ENCODE assay signal across 8 cellular contexts in genomic region chr15:31236184-31237041, GRCh38.
DNase-seq lines count a peak whose midpoint lies in the region; ATAC-seq and TF ChIP-seq lines count a peak whose summit lies in the region.

No MANE protein-coding gene starts in this region.

- no peaks in the 10 kb centered on the region for H4K20me1 ChIP-seq in DOHH2 (ENCODE audit: control insufficient read depth, insufficient read depth, low read depth, low read length)

- peaks cover 82% of the 10 kb centered on the region for H3K4me1 ChIP-seq in DOHH2 (ENCODE audit: control insufficient read depth, low read length)
- H3K4me1 ChIP-seq in mesodermal cell (ENCODE audit: control insufficient read depth, insufficient read depth, low read length, poor library complexity, severe bottlenecking), result peaks cover 15% of the 10 kb centered on the region

- H3K4me3 ChIP-seq in DOHH2 (ENCODE audit: low read length), result peak overlapping the region; percentile 50
- peak overlapping the region in 40 of 59 donors; percentile 4 to 53 (median 26) for H3K4me3 ChIP-seq in dorsolateral prefrontal cortex
- H3K4me3 ChIP-seq in mesodermal cell (ENCODE audit: extremely low read depth, insufficient read depth, low read length, poor library complexity, severe bottlenecking), result no peak overlapping the region

- TF ChIP-seq CTCF in DOHH2 (IDR thresholded peaks at IDR 0.05; ENCODE audit: low read depth, low read length, poor library complexity, severe bottlenecking) (no peak), dorsolateral prefrontal cortex (IDR thresholded peaks at IDR 0.05 in 54 of 56, conservative IDR thresholded peaks at IDR 0.05 in 2 of 56; ENCODE audit: low read depth in 1 of 56, partially characterized antibody in 56 of 56) (peak in 19 of 56 donors; percentile 8 to 38 (median 21))

- H3K9me3 ChIP-seq in DOHH2 (ENCODE audit: control insufficient read depth, insufficient read depth, low read length) (no peaks in the 10 kb centered on the region), mesodermal cell (ENCODE audit: control insufficient read depth, low read length) (no peaks in the 10 kb centered on the region)

- H3K79me2 ChIP-seq in DOHH2 (ENCODE audit: control insufficient read depth, low read length), result no peaks in the 10 kb centered on the region; the same call in 1 of the 2 replicates

- H3K36me3 ChIP-seq in DOHH2 (ENCODE audit: control insufficient read depth, low read length) (no peaks in the 10 kb centered on the region; the same call in 1 of the 2 replicates), mesodermal cell (ENCODE audit: control insufficient read depth, insufficient read depth, low read length) (no peaks in the 10 kb centered on the region)

- H3K27me3 Mint-ChIP-seq in activated CD8-positive, alpha-beta memory T cell treated with anti-CD3 and anti-CD28 coated beads, Interleukin-2, amount 10 ng/mL, durations not matched to agents 7 days and 5 days, result peaks cover 3% of the 10 kb centered on the region

- CTCF ChIA-PET in activated CD8-positive, alpha-beta memory T cell treated with anti-CD3 and anti-CD28 coated beads, Interleukin-2, amount 10 ng/mL, durations not matched to agents 7 days and 5 days (lab: Charles Lee), result interaction anchor here (1.0 kb wide), 1 partner anchor 22 kb away, joined by 3 read pairs; no protein-coding TSS in a partner anchor

- H3K27ac ChIP-seq in DOHH2 (ENCODE audit: low read depth, low read length) (peak overlapping the region; percentile 90), dorsolateral prefrontal cortex (peak overlapping the region; percentile 43 to 92 (median 82)), mesodermal cell (ENCODE audit: low read depth, low read length, severe bottlenecking) (peak overlapping the region; percentile 13)

- peak overlapping the region; percentile 60 for H3K4me2 ChIP-seq in DOHH2 (ENCODE audit: low read length)

- H3K27me3 ChIP-seq in DOHH2 (ENCODE audit: control insufficient read depth, low read length) (no peaks in the 10 kb centered on the region), dorsolateral prefrontal cortex (no peaks in the 10 kb centered on the region)

- H3K36me3 Mint-ChIP-seq in activated CD8-positive, alpha-beta memory T cell treated with anti-CD3 and anti-CD28 coated beads, Interleukin-2, amount 10 ng/mL, durations not matched to agents 7 days and 5 days, result no peaks in the 10 kb centered on the region

- peaks cover 46% of the 10 kb centered on the region for H3F3A ChIP-seq in DOHH2 (ENCODE audit: control insufficient read depth, insufficient read depth)

- intact Hi-C loops in dorsolateral prefrontal cortex (cut with DNase I), result loop anchor here in 1 of 2 donors (5.0 kb wide), 1 partner anchor 36 kb away; no protein-coding TSS in a partner anchor

- ATAC-seq in HG02885 (IDR thresholded peaks at IDR 0.05; ENCODE audit: poor library complexity, unreplicated experiment) (peak; percentile 27), HG03521 (IDR thresholded peaks at IDR 0.05; ENCODE audit: unreplicated experiment) (no peak)
- ATAC-seq in activated CD8-positive, alpha-beta memory T cell treated with anti-CD3 and anti-CD28 coated beads, Interleukin-2, amount 10 ng/mL, durations not matched to agents 7 days and 5 days, result no peak

- 82 to 88% methylated on average over 16 to 17 of the region's 19 CpGs for WGBS in mesodermal cell (ENCODE audit: insufficient coverage in 2 of 2), 2 experiments

- peak; percentile 70 for DNase-seq in NCI-H748 (lab: John Stamatoyannopoulos, UW; ENCODE audit: unreplicated experiment)
- DNase-seq in dorsolateral prefrontal cortex, result peak; percentile 41 to 91 (median 74)
- DNase-seq in activated CD8-positive, alpha-beta memory T cell treated with anti-CD3 and anti-CD28 coated beads, Interleukin-2, amount 10 ng/mL, durations not matched to agents 7 days and 5 days, result no peak
- DNase-seq in NCI-H187 (lab: John Stamatoyannopoulos, UW), result no peak

- no peak overlapping the region for H3K27ac Mint-ChIP-seq in activated CD8-positive, alpha-beta memory T cell treated with anti-CD3 and anti-CD28 coated beads, Interleukin-2, amount 10 ng/mL, durations not matched to agents 7 days and 5 days

- H3K4me3 Mint-ChIP-seq in activated CD8-positive, alpha-beta memory T cell treated with anti-CD3 and anti-CD28 coated beads, Interleukin-2, amount 10 ng/mL, durations not matched to agents 7 days and 5 days, result no peak overlapping the region

- peaks cover 18% of the 10 kb centered on the region for H3K4me1 Mint-ChIP-seq in activated CD8-positive, alpha-beta memory T cell treated with anti-CD3 and anti-CD28 coated beads, Interleukin-2, amount 10 ng/mL, durations not matched to agents 7 days and 5 days

- no peaks in the 10 kb centered on the region for H3K9me3 Mint-ChIP-seq in activated CD8-positive, alpha-beta memory T cell treated with anti-CD3 and anti-CD28 coated beads, Interleukin-2, amount 10 ng/mL, durations not matched to agents 7 days and 5 days (ENCODE audit: low read depth)

- no peaks in the 10 kb centered on the region for H3K9me2 ChIP-seq in DOHH2 (replicated peaks; ENCODE audit: control insufficient read depth, low read length)

Comparison
In these comparisons a context has a peak if more than half of its experiments do, and no peak if none do; other contexts are left out.
1. H3K27ac ChIP-seq: peak in every context shown above with its lines; median percentile 90 in DOHH2; 82 in dorsolateral prefrontal cortex; 13 in mesodermal cell.
2. DNase-seq: peak in NCI-H748 (single experiment) and dorsolateral prefrontal cortex (10 of 10); none in activated CD8-positive, alpha-beta memory T cell treated with anti-CD3 and anti-CD28 coated beads, Interleukin-2, amount 10 ng/mL, durations not matched to agents 7 days and 5 days (single experiment) and NCI-H187 (0 of 2).